14 cellular contexts compared by ENCODE assay signal in genomic region chr7:1046722-1047679, GRCh38. TPM values are rescaled to one million over a fixed set of nuclear protein-coding genes. Genes with fewer than 3 reads are reported as not detected.
A peak's percentile ranks its signal among the peaks of the same experiment; 100 is the strongest.
DNase-seq lines count a peak whose midpoint lies in the region; ATAC-seq and TF ChIP-seq lines count a peak whose summit lies in the region.
"Had no signal": no experiment of that assay in that cellular context is flagged by ENCODE, and none has a peak within 500 bp of the region (broad histone marks: within the 10 kb centered on the region; RNA-seq: fewer than 3 reads in every experiment).

No MANE protein-coding gene starts in this region.

- ATAC-seq in T-helper 17 cell = peak; percentile 78
- ATAC-seq in HG02610 (IDR thresholded peaks at IDR 0.05; ENCODE audit: unreplicated experiment) = no peak
- no peak for ATAC-seq in heart right ventricle

- DNase-seq in activated naive CD4-positive, alpha-beta T cell treated with anti-CD3 and anti-CD28 coated beads, Interleukin-2, amount 10 ng/mL, durations not matched to agents 7 days and 5 days = peak; percentile 76
- no peak for DNase-seq in activated naive CD4-positive, alpha-beta T cell treated with anti-CD3 and anti-CD28 coated beads for 36 hours
- DNase-seq in T-helper 17 cell = peak; percentile 46 to 66 (median 58)
- DNase-seq in dermis blood vessel endothelial cell = peak; percentile 30
- DNase-seq in SKM-1 (lab: John Stamatoyannopoulos, UW; ENCODE audit: unreplicated experiment) = no peak
- no peak for DNase-seq in heart right ventricle
- DNase-seq: AML-193, NCI-H69 had no signal

- intact Hi-C loops in activated naive CD4-positive, alpha-beta T cell treated with anti-CD3 and anti-CD28 coated beads for 36 hours (cut with micrococcal nuclease) = no loop called here
- intact Hi-C loops in heart right ventricle (cut with DNase I) = no loop called here

- no peaks in the 10 kb centered on the region for H3K27me3 ChIP-seq in subcutaneous abdominal adipose tissue (ENCODE audit: control insufficient read depth in 5 of 5, insufficient read depth in 4 of 5, low read length in 5 of 5)
- H3K27me3 ChIP-seq in heart right ventricle = no peaks in the 10 kb centered on the region

- H3K9me3 ChIP-seq in T-helper 17 cell (ENCODE audit: control insufficient read depth, low read length, poor library complexity, severe bottlenecking) (no peaks in the 10 kb centered on the region), subcutaneous abdominal adipose tissue (ENCODE audit: control insufficient read depth in 5 of 5, low read length in 5 of 5) (no peaks in the 10 kb centered on the region), heart right ventricle (no peaks in the 10 kb centered on the region)
- H3K9me3 ChIP-seq: HAP-1 had no signal

- peak overlapping the region; percentile 64 for H3K27ac Mint-ChIP-seq in activated naive CD4-positive, alpha-beta T cell treated with anti-CD3 and anti-CD28 coated beads, Interleukin-2, amount 10 ng/mL, durations not matched to agents 7 days and 5 days
- H3K27ac Mint-ChIP-seq in activated naive CD4-positive, alpha-beta T cell treated with anti-CD3 and anti-CD28 coated beads for 36 hours = no peak overlapping the region
- peak overlapping the region; percentile 92 for H3K27ac Mint-ChIP-seq in T-helper 17 cell
- H3K27ac Mint-ChIP-seq: activated naive CD4-positive, alpha-beta T cell treated with anti-CD3 and anti-CD28 coated beads, Interleukin-2, amount 50 U/mL, for 24 hours had no signal

- H3K27ac ChIP-seq in subcutaneous abdominal adipose tissue (ENCODE audit: low read depth, low read length) = peak overlapping the region; percentile 79
- H3K27ac ChIP-seq in heart right ventricle = peak overlapping the region in 1 of 10 donors; percentile 95

- H3K4me3 ChIP-seq in subcutaneous abdominal adipose tissue (ENCODE audit: low read depth in 1 of 5, low read length in 5 of 5) (no peak overlapping the region), heart right ventricle (no peak overlapping the region)
- H3K4me3 ChIP-seq: HAP-1, skin epidermis had no signal

- H3K4me1 Mint-ChIP-seq in activated naive CD4-positive, alpha-beta T cell treated with anti-CD3 and anti-CD28 coated beads, Interleukin-2, amount 10 ng/mL, durations not matched to agents 7 days and 5 days = peaks cover 73% of the 10 kb centered on the region
- peaks cover 67% of the 10 kb centered on the region for H3K4me1 Mint-ChIP-seq in activated naive CD4-positive, alpha-beta T cell treated with anti-CD3 and anti-CD28 coated beads for 36 hours (ENCODE audit: low read depth)
- H3K4me1 Mint-ChIP-seq in T-helper 17 cell = peaks cover 54% of the 10 kb centered on the region

- peak overlapping the region; percentile 84 for H3K4me3 Mint-ChIP-seq in activated naive CD4-positive, alpha-beta T cell treated with anti-CD3 and anti-CD28 coated beads, Interleukin-2, amount 10 ng/mL, durations not matched to agents 7 days and 5 days
- no peak overlapping the region for H3K4me3 Mint-ChIP-seq in activated naive CD4-positive, alpha-beta T cell treated with anti-CD3 and anti-CD28 coated beads for 36 hours
- H3K4me3 Mint-ChIP-seq in T-helper 17 cell = peak overlapping the region; percentile 94

- peak overlapping the region in 1 of 5 donors; percentile 13 for H3K9ac ChIP-seq in subcutaneous abdominal adipose tissue (ENCODE audit: low read length in 5 of 5)

- WGBS in heart right ventricle, 2 donors = 87 to 89% methylated on average over 15 of the region's 15 CpGs

- no peak for TF ChIP-seq CTCF in heart right ventricle (IDR thresholded peaks at IDR 0.05)

- CTCF ChIA-PET in activated naive CD4-positive, alpha-beta T cell treated with anti-CD3 and anti-CD28 coated beads, Interleukin-2, amount 10 ng/mL, durations not matched to agents 7 days and 5 days (lab: Charles Lee) = interaction anchor here (0.6 to 2.6 kb wide), 5 partner anchors 19 to 90 kb away, joined by 3 to 12 read pairs (median 5); no protein-coding TSS in a partner anchor
- CTCF ChIA-PET in activated naive CD4-positive, alpha-beta T cell treated with anti-CD3 and anti-CD28 coated beads for 36 hours (lab: Charles Lee) = interaction anchor here (1.9 kb wide), 1 partner anchor 54 kb away, joined by 9 read pairs; no protein-coding TSS in a partner anchor

- H3K4me1 ChIP-seq in subcutaneous abdominal adipose tissue (ENCODE audit: control insufficient read depth in 5 of 5, insufficient read depth in 5 of 5, low read length in 5 of 5) (peaks cover 33 to 97% (median 91%) of the 10 kb centered on the region in 5 donors), heart right ventricle (peaks cover 28 to 96% (median 87%) of the 10 kb centered on the region in 9 donors)

- H3K27me3 Mint-ChIP-seq in activated naive CD4-positive, alpha-beta T cell treated with anti-CD3 and anti-CD28 coated beads, Interleukin-2, amount 10 ng/mL, durations not matched to agents 7 days and 5 days = no peaks in the 10 kb centered on the region
- H3K27me3 Mint-ChIP-seq in activated naive CD4-positive, alpha-beta T cell treated with anti-CD3 and anti-CD28 coated beads for 36 hours (ENCODE audit: low read depth) = no peaks in the 10 kb centered on the region
- no peaks in the 10 kb centered on the region for H3K27me3 Mint-ChIP-seq in T-helper 17 cell

- no peaks in the 10 kb centered on the region for H3K9me3 Mint-ChIP-seq in activated naive CD4-positive, alpha-beta T cell treated with anti-CD3 and anti-CD28 coated beads, Interleukin-2, amount 10 ng/mL, durations not matched to agents 7 days and 5 days
- no peaks in the 10 kb centered on the region for H3K9me3 Mint-ChIP-seq in activated naive CD4-positive, alpha-beta T cell treated with anti-CD3 and anti-CD28 coated beads for 36 hours
- H3K9me3 Mint-ChIP-seq: activated naive CD4-positive, alpha-beta T cell treated with anti-CD3 and anti-CD28 coated beads, Interleukin-2, amount 50 U/mL, for 24 hours had no signal

- H3K36me3 Mint-ChIP-seq in activated naive CD4-positive, alpha-beta T cell treated with anti-CD3 and anti-CD28 coated beads, Interleukin-2, amount 10 ng/mL, durations not matched to agents 7 days and 5 days = peaks cover 1% of the 10 kb centered on the region
- no peaks in the 10 kb centered on the region for H3K36me3 Mint-ChIP-seq in activated naive CD4-positive, alpha-beta T cell treated with anti-CD3 and anti-CD28 coated beads for 36 hours (ENCODE audit: low read depth)
- no peaks in the 10 kb centered on the region for H3K36me3 Mint-ChIP-seq in T-helper 17 cell (ENCODE audit: low read depth)
- H3K36me3 Mint-ChIP-seq: activated naive CD4-positive, alpha-beta T cell treated with anti-CD3 and anti-CD28 coated beads, Interleukin-2, amount 50 U/mL, for 24 hours had no signal

- H3K36me3 ChIP-seq in subcutaneous abdominal adipose tissue (ENCODE audit: control insufficient read depth in 5 of 5, insufficient read depth in 5 of 5, low read length in 5 of 5) (no peaks in the 10 kb centered on the region), heart right ventricle (no peaks in the 10 kb centered on the region)
- H3K36me3 ChIP-seq: HAP-1 had no signal

RNA-seq across cellular contexts. Expression of gene GPR146, which starts 2.7 kb away (rescaled TPM):
- total RNA-seq in activated naive CD4-positive, alpha-beta T cell treated with anti-CD3 and anti-CD28 coated beads for 36 hours = under 1 TPM; 0.57 to 0.62 TPM
- 10 to 100 TPM; 17.9 to 22.2 TPM for total RNA-seq in T-helper 17 cell
- total RNA-seq in dermis blood vessel endothelial cell = 64.5 and 69.9 TPM in 2 replicates
- total RNA-seq in heart right ventricle = 10 to 100 TPM; 15.1 to 34.5 (median 22.7) TPM
- polyA plus RNA-seq in heart right ventricle = 10 to 100 TPM; 13.3 to 28.7 TPM

RNA-seq across cellular contexts. Expression of gene GPER1, which starts 40.9 kb away (rescaled TPM):
- total RNA-seq in activated naive CD4-positive, alpha-beta T cell treated with anti-CD3 and anti-CD28 coated beads for 36 hours = not detected
- under 1 TPM in 1 of 2 donors, not detected in 1; 0.25 TPM for total RNA-seq in T-helper 17 cell
- 1.0 and 2.0 TPM in 2 replicates for total RNA-seq in dermis blood vessel endothelial cell
- 1 to 10 TPM; 1.1 to 4.7 (median 1.7) TPM for total RNA-seq in heart right ventricle
- 1 to 10 TPM; 3.0 to 4.5 TPM for polyA plus RNA-seq in heart right ventricle
- total RNA-seq: T-helper 1 cell treated with Interleukin-12 subunit alpha and Interleukin-12 subunit beta and Interleukin-4 antibody, amounts not matched to agents 30 ng/mL and 1 ng/mL, for 36 hours had no signal

Comparison
In these comparisons a context has a peak if more than half of its experiments do, and no peak if none do; other contexts are left out.
1. DNase-seq: peak in activated naive CD4-positive, alpha-beta T cell treated with anti-CD3 and anti-CD28 coated beads, Interleukin-2, amount 10 ng/mL, durations not matched to agents 7 days and 5 days (single experiment), T-helper 17 cell (3 of 3) and dermis blood vessel endothelial cell (single experiment); none in activated naive CD4-positive, alpha-beta T cell treated with anti-CD3 and anti-CD28 coated beads for 36 hours (single experiment), SKM-1 (single experiment) and heart right ventricle (0 of 2).
2. RNA of gene GPR146, which starts 2.7 kb away (total RNA-seq): 64.5 to 69.9 TPM in dermis blood vessel endothelial cell, 15.1 to 34.5 TPM in heart right ventricle and 17.9 to 22.2 TPM in T-helper 17 cell; 0.57 to 0.62 TPM in activated naive CD4-positive, alpha-beta T cell treated with anti-CD3 and anti-CD28 coated beads for 36 hours; every median in the first group is over 4 times any median in the second.